In the genomic region with DNA sequence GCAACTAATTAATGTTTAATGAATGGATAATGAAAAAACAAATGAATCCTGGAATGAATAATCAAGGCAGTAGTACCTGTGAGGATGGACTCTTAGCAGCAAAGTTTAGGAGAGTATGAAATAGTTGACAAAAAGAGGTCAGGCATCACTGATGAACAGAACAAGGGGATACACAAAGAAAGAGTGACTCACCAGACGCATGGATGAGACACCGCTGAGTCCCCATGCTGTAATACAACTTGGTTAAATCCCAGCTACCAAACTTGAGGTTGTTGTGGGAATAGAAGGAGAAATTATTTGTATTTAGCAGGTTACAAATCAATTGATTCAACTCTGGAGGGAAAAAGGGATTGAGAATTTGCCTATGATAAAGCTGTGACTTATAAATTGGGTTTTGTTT, we compare ENCODE assay signal across 19 cellular contexts.
"Had no signal": no experiment of that assay in that cellular context is flagged by ENCODE, and none has a peak within 500 bp of the region (broad histone marks: within the 10 kb centered on the region; RNA-seq: fewer than 3 reads in every experiment).

No MANE protein-coding gene starts in this region.

- H3K27ac Mint-ChIP-seq: activated naive CD4-positive, alpha-beta T cell treated with anti-CD3 and anti-CD28 coated beads, Interleukin-2, amount 50 U/mL, for 24 hours; mesothelial cell of epicardium; natural killer cell treated with Interleukin-12 subunit alpha and Interleukin-12 subunit beta and Interleukin-15 and Interleukin-18, amount 100 ng/mL, for 72 hours; stimulated activated naive B cell treated with anti-CD40 and anti-IgM and Interleukin-4, amounts not matched to agents 10 μg/mL and 1 μg/mL and 100 μg/mL, for 72 hours had no signal

- H3K36me3 Mint-ChIP-seq: activated naive CD4-positive, alpha-beta T cell treated with anti-CD3 and anti-CD28 coated beads, Interleukin-2, amount 50 U/mL, for 24 hours; mesothelial cell of epicardium; natural killer cell treated with Interleukin-12 subunit alpha and Interleukin-12 subunit beta and Interleukin-15 and Interleukin-18, amount 100 ng/mL, for 72 hours; stimulated activated naive B cell treated with anti-CD40 and anti-IgM and Interleukin-4, amounts not matched to agents 10 μg/mL and 1 μg/mL and 100 μg/mL, for 72 hours had no signal

- H3K4me3 Mint-ChIP-seq: activated naive CD4-positive, alpha-beta T cell treated with anti-CD3 and anti-CD28 coated beads, Interleukin-2, amount 50 U/mL, for 24 hours; central memory CD8-positive, alpha-beta T cell; mesothelial cell of epicardium; natural killer cell treated with Interleukin-12 subunit alpha and Interleukin-12 subunit beta and Interleukin-15 and Interleukin-18, amount 100 ng/mL, for 72 hours; stimulated activated naive B cell treated with anti-CD40 and anti-IgM and Interleukin-4, amounts not matched to agents 10 μg/mL and 1 μg/mL and 100 μg/mL, for 72 hours had no signal

- DNase-seq: activated CD4-positive, CD25-positive, alpha-beta regulatory T cell treated with anti-CD3 and anti-CD28 coated beads, Interleukin-2, amount 50 U/mL, for 72 hours; activated gamma-delta T cell; body of pancreas; cortex of kidney; effector CD4-positive, alpha-beta T cell; left colon; lower lobe of right lung; retina; spleen; stimulated activated naive B cell treated with anti-CD40 and anti-IgM and Interleukin-4, amounts not matched to agents 10 μg/mL and 1 μg/mL and 100 μg/mL, for 72 hours; SW 1271; T-helper 2 cell; upper lobe of right lung had no signal

- H3K4me3 ChIP-seq: body of pancreas, lower lobe of right lung, spleen, upper lobe of right lung had no signal

- H3K9me3 ChIP-seq: body of pancreas, lower lobe of right lung, spleen, upper lobe of right lung had no signal

- H3K36me3 ChIP-seq: lower lobe of right lung, spleen, upper lobe of right lung had no signal

- ATAC-seq: body of pancreas; esophagus mucosa; left colon; lower lobe of right lung; natural killer cell treated with Interleukin-12 subunit alpha and Interleukin-12 subunit beta and Interleukin-15 and Interleukin-18, amount 100 ng/mL, for 72 hours; stimulated activated naive B cell treated with anti-CD40 and anti-IgM and Interleukin-4, amounts not matched to agents 10 μg/mL and 1 μg/mL and 100 μg/mL, for 72 hours; upper lobe of right lung had no signal

- H3K4me1 ChIP-seq: body of pancreas, lower lobe of right lung, spleen, upper lobe of right lung had no signal

- H3K27me3 ChIP-seq: body of pancreas, spleen, upper lobe of right lung had no signal

- H3K4me1 Mint-ChIP-seq: activated naive CD4-positive, alpha-beta T cell treated with anti-CD3 and anti-CD28 coated beads, Interleukin-2, amount 50 U/mL, for 24 hours; central memory CD8-positive, alpha-beta T cell; mesothelial cell of epicardium; stimulated activated naive B cell treated with anti-CD40 and anti-IgM and Interleukin-4, amounts not matched to agents 10 μg/mL and 1 μg/mL and 100 μg/mL, for 72 hours had no signal

- H3K27me3 Mint-ChIP-seq: activated naive CD4-positive, alpha-beta T cell treated with anti-CD3 and anti-CD28 coated beads, Interleukin-2, amount 50 U/mL, for 24 hours; central memory CD8-positive, alpha-beta T cell; natural killer cell treated with Interleukin-12 subunit alpha and Interleukin-12 subunit beta and Interleukin-15 and Interleukin-18, amount 100 ng/mL, for 72 hours; stimulated activated naive B cell treated with anti-CD40 and anti-IgM and Interleukin-4, amounts not matched to agents 10 μg/mL and 1 μg/mL and 100 μg/mL, for 72 hours had no signal

- H3K27ac ChIP-seq: body of pancreas, lower lobe of right lung, spleen, upper lobe of right lung, VCaP had no signal

- H3K9me3 Mint-ChIP-seq: mesothelial cell of epicardium had no signal
